28 cellular contexts compared by ENCODE assay signal in genomic region chr1:17340358-17340757, GRCh38. TPM values are rescaled to one million over a fixed set of nuclear protein-coding genes. Genes with fewer than 3 reads are reported as not detected.
DNase-seq lines count a peak whose midpoint lies in the region; FAIRE-seq and TF ChIP-seq lines count a peak whose summit lies in the region.
"Had no signal": no experiment of that assay in that cellular context is flagged by ENCODE, and none has a peak within 500 bp of the region (broad histone marks: within the 10 kb centered on the region; RNA-seq: fewer than 3 reads in every experiment).

No MANE protein-coding gene starts in this region.

- no peak overlapping the region for H3K27ac Mint-ChIP-seq in astrocyte (ENCODE audit: unreplicated experiment)
- H3K27ac Mint-ChIP-seq: activated CD4-positive, alpha-beta memory T cell treated with anti-CD3 and anti-CD28 coated beads, Interleukin-2, amount 10 ng/mL, durations not matched to agents 7 days and 5 days; brain had no signal

- H3K79me2 ChIP-seq in astrocyte (ENCODE audit: insufficient read depth, low read length): no peaks in the 10 kb centered on the region

- intact Hi-C loops in adrenal gland (cut with DNase I): no loop called here

- H3K4me1 Mint-ChIP-seq in astrocyte (ENCODE audit: low read depth, unreplicated experiment): peaks cover 7% of the 10 kb centered on the region
- H3K4me1 Mint-ChIP-seq: activated CD4-positive, alpha-beta memory T cell treated with anti-CD3 and anti-CD28 coated beads, Interleukin-2, amount 10 ng/mL, durations not matched to agents 7 days and 5 days; brain had no signal

- TF ChIP-seq CTCF in astrocyte (IDR thresholded peaks at IDR 0.05; ENCODE audit: insufficient read depth, low read depth, low read length) (no peak), adrenal gland (IDR thresholded peaks at IDR 0.05) (no peak)

- H3K27me3 Mint-ChIP-seq in astrocyte (ENCODE audit: low read depth, unreplicated experiment): peaks cover 34% of the 10 kb centered on the region

- DNase-seq in NCI-H226: peak; percentile 60
- DNase-seq in astrocyte (ENCODE audit: low read depth): peak; percentile 21
- DNase-seq in islet precursor cell: peak; percentile 76
- no peak for DNase-seq in GM03348 (ENCODE audit: low spot score)
- DNase-seq in erythroblast (lab: John Stamatoyannopoulos, UW): no peak
- no peak for DNase-seq in germinal center (ENCODE audit: low spot score)
- DNase-seq in adrenal gland: no peak
- DNase-seq: activated CD4-positive, alpha-beta memory T cell treated with anti-CD3 and anti-CD28 coated beads, Interleukin-2, amount 10 ng/mL, durations not matched to agents 7 days and 5 days; activated CD8-positive, alpha-beta memory T cell treated with anti-CD3 and anti-CD28 coated beads, Interleukin-2, amount 50 U/mL, for 4 hours; activated naive CD4-positive, alpha-beta T cell treated with Interleukin-2 at 50 U/mL for 16 hours; COR-L47; left ventricle myocardium inferior; NCI-H2029; NCI-H526; OCI-M1; SIG-M5; stimulated activated CD4-positive, alpha-beta T cell treated with anti-CD3 and anti-CD28 coated beads, Interleukin-4, amount 100 ng/mL, for 24 hours; tibial artery had no signal

- H3K27me3 ChIP-seq in astrocyte (ENCODE audit: insufficient read depth, low read length): no peaks in the 10 kb centered on the region
- peaks cover 4% of the 10 kb centered on the region for H3K27me3 ChIP-seq in adrenal gland

- no peaks in the 10 kb centered on the region for H3K9me3 ChIP-seq in astrocyte (ENCODE audit: insufficient read depth, low read depth, low read length)
- H3K9me3 ChIP-seq in adrenal gland (replicated peaks in 1 of 3): no peaks in the 10 kb centered on the region
- H3K9me3 ChIP-seq: prostate gland had no signal

- H3K27ac ChIP-seq in astrocyte (ENCODE audit: low read depth, low read length) (no peak overlapping the region), adrenal gland (no peak overlapping the region)
- H3K27ac ChIP-seq: C4-2B, KMS-11, left ventricle myocardium inferior, prostate gland, tibial artery had no signal

- WGBS in adrenal gland, 4 donors: 72 to 82% (median 78%) methylated on average over 8 of the region's 8 CpGs

- no peaks in the 10 kb centered on the region for H3K4me1 ChIP-seq in astrocyte (ENCODE audit: insufficient read depth, low read length)
- no peaks in the 10 kb centered on the region for H3K4me1 ChIP-seq in adrenal gland (replicated peaks in 1 of 2)
- H3K4me1 ChIP-seq: left ventricle myocardium inferior, prostate gland, tibial artery had no signal

- no peaks in the 10 kb centered on the region for H3K36me3 ChIP-seq in astrocyte (ENCODE audit: insufficient read depth, low read length)
- no peaks in the 10 kb centered on the region for H3K36me3 ChIP-seq in adrenal gland (replicated peaks in 1 of 2)
- H3K36me3 ChIP-seq: left ventricle myocardium inferior, prostate gland, tibial artery had no signal

- H3K4me3 ChIP-seq in astrocyte (ENCODE audit: insufficient read depth, low read depth, low read length) (no peak overlapping the region), adrenal gland (no peak overlapping the region)
- H3K4me3 ChIP-seq: left ventricle myocardium inferior, prostate gland, tibial artery had no signal

- peaks cover 11% of the 10 kb centered on the region for H3K9me3 Mint-ChIP-seq in astrocyte (ENCODE audit: unreplicated experiment)
- H3K9me3 Mint-ChIP-seq: activated CD4-positive, alpha-beta memory T cell treated with anti-CD3 and anti-CD28 coated beads, Interleukin-2, amount 10 ng/mL, durations not matched to agents 7 days and 5 days had no signal

- FAIRE-seq in astrocyte (lab: Jason Lieb, UNC): no peak
- FAIRE-seq: endothelial cell of umbilical vein, G401.6 had no signal

- H3K36me3 Mint-ChIP-seq in astrocyte (ENCODE audit: low read depth, unreplicated experiment): peaks cover 3% of the 10 kb centered on the region
- H3K36me3 Mint-ChIP-seq: brain had no signal

- H4K20me1 ChIP-seq in astrocyte (ENCODE audit: insufficient read depth, low read length): no peaks in the 10 kb centered on the region

- TF ChIP-seq POLR2A in erythroblast (IDR thresholded peaks at IDR 0.05; ENCODE audit: low read length) (no peak), adrenal gland (IDR thresholded peaks at IDR 0.05) (no peak)

- no peak overlapping the region for H3K4me3 Mint-ChIP-seq in astrocyte (ENCODE audit: unreplicated experiment)
- H3K4me3 Mint-ChIP-seq: activated CD4-positive, alpha-beta memory T cell treated with anti-CD3 and anti-CD28 coated beads, Interleukin-2, amount 10 ng/mL, durations not matched to agents 7 days and 5 days; brain had no signal

- no peak overlapping the region for H2AFZ ChIP-seq in astrocyte (ENCODE audit: low read depth, low read length)

- H3K9ac ChIP-seq in astrocyte (ENCODE audit: low read length): no peak overlapping the region
- H3K9ac ChIP-seq: KMS-11 had no signal

- no peak overlapping the region for H3K4me2 ChIP-seq in astrocyte (ENCODE audit: low read length)
- H3K4me2 ChIP-seq: KMS-11 had no signal

RNA-seq across cellular contexts. Expression of gene PADI6, which starts 31.6 kb away (rescaled TPM):
- not detected in 2 replicates for total RNA-seq in astrocyte
- total RNA-seq in adrenal gland: not detected
- polyA plus RNA-seq in adrenal gland: not detected
- total RNA-seq: cerebellum, endothelial cell of umbilical vein, left ventricle myocardium inferior, myocyte, prostate gland, sciatic nerve had no signal
- polyA plus RNA-seq: adipose tissue, endothelial cell of umbilical vein had no signal

RNA-seq across cellular contexts. Expression of gene PADI4, which starts 32.4 kb away (rescaled TPM):
- total RNA-seq in astrocyte: not detected in 2 replicates
- total RNA-seq in adrenal gland: under 1 TPM in 3 of 8 donors, not detected in 5; 0.24 to 0.61 (median 0.57) TPM
- under 1 TPM; 0.05 to 0.72 (median 0.27) TPM for polyA plus RNA-seq in adrenal gland
- total RNA-seq: activated CD4-positive, alpha-beta memory T cell treated with anti-CD3 and anti-CD28 coated beads, Interleukin-2, amount 10 ng/mL, durations not matched to agents 7 days and 5 days; endothelial cell of umbilical vein; myocyte; prostate gland had no signal
- polyA plus RNA-seq: endothelial cell of umbilical vein had no signal

Comparison
In these comparisons a context has a peak if more than half of its experiments do, and no peak if none do; other contexts are left out.
1. DNase-seq: peak in NCI-H226 (single experiment), astrocyte (single experiment) and islet precursor cell (single experiment); none in GM03348 (single experiment), erythroblast (0 of 2), germinal center (single experiment) and adrenal gland (0 of 7).